27 cellular contexts compared by ENCODE assay signal in genomic region chr1:104989012-104989411, GRCh38.
"Had no signal": no experiment of that assay in that cellular context is flagged by ENCODE, and none has a peak within 500 bp of the region (broad histone marks: within the 10 kb centered on the region; RNA-seq: fewer than 3 reads in every experiment).

No MANE protein-coding gene starts in this region.

- H3K27me3 Mint-ChIP-seq: naive thymus-derived CD8-positive, alpha-beta T cell; stimulated activated memory B cell treated with anti-CD40 and anti-IgM and Interleukin-4, amounts not matched to agents 10 μg/mL and 1 μg/mL and 100 μg/mL, for 72 hours; stimulated activated naive CD8-positive, alpha-beta T cell treated with anti-CD3 and anti-CD28 coated beads, Interleukin-15, amount 100 ng/mL, for 72 hours; type B pancreatic cell had no signal

- H3K36me3 Mint-ChIP-seq: stimulated activated memory B cell treated with anti-CD40 and anti-IgM and Interleukin-4, amounts not matched to agents 10 μg/mL and 1 μg/mL and 100 μg/mL, for 72 hours; type B pancreatic cell had no signal

- ATAC-seq: left colon; left lung; lower lobe of right lung; naive thymus-derived CD8-positive, alpha-beta T cell; pancreas; right cardiac atrium; sciatic nerve; stimulated activated memory B cell treated with anti-CD40 and anti-IgM and Interleukin-4, amounts not matched to agents 10 μg/mL and 1 μg/mL and 100 μg/mL, for 72 hours; stimulated activated naive CD8-positive, alpha-beta T cell treated with anti-CD3 and anti-CD28 coated beads, Interleukin-15, amount 100 ng/mL, for 72 hours had no signal

- FAIRE-seq: keratinocyte, pancreas had no signal

- H3K4me1 Mint-ChIP-seq: naive thymus-derived CD8-positive, alpha-beta T cell; nephron; neural crest cell; stimulated activated memory B cell treated with anti-CD40 and anti-IgM and Interleukin-4, amounts not matched to agents 10 μg/mL and 1 μg/mL and 100 μg/mL, for 72 hours; stimulated activated naive CD8-positive, alpha-beta T cell treated with anti-CD3 and anti-CD28 coated beads, Interleukin-15, amount 100 ng/mL, for 72 hours had no signal

- H3K4me3 Mint-ChIP-seq: naive thymus-derived CD8-positive, alpha-beta T cell; nephron; neural crest cell; stimulated activated memory B cell treated with anti-CD40 and anti-IgM and Interleukin-4, amounts not matched to agents 10 μg/mL and 1 μg/mL and 100 μg/mL, for 72 hours; stimulated activated naive CD8-positive, alpha-beta T cell treated with anti-CD3 and anti-CD28 coated beads, Interleukin-15, amount 100 ng/mL, for 72 hours; type B pancreatic cell had no signal

- H3K27ac ChIP-seq: left lung, lower lobe of right lung, pancreas, prostate gland, skin epidermis, spleen, tibial nerve, uterus had no signal

- H3K27ac Mint-ChIP-seq: naive thymus-derived CD8-positive, alpha-beta T cell; nephron; stimulated activated memory B cell treated with anti-CD40 and anti-IgM and Interleukin-4, amounts not matched to agents 10 μg/mL and 1 μg/mL and 100 μg/mL, for 72 hours; stimulated activated naive CD8-positive, alpha-beta T cell treated with anti-CD3 and anti-CD28 coated beads, Interleukin-15, amount 100 ng/mL, for 72 hours; type B pancreatic cell had no signal

- DNase-seq: left colon; left lung; lower lobe of right lung; mammary epithelial cell; mesenchymal stem cell; naive thymus-derived CD8-positive, alpha-beta T cell; nucleus accumbens; pancreas; posterior cingulate gyrus; retina; right cardiac atrium; spleen; stimulated activated CD4-positive, alpha-beta T cell treated with anti-CD3 and anti-CD28 coated beads, Interleukin-4, amount 100 ng/mL, for 4 hours; stimulated activated CD8-positive, alpha-beta memory T cell treated with anti-CD3 and anti-CD28 coated beads, Interleukin-4, amount 100 ng/mL, for 48 hours; stimulated activated naive CD4-positive, alpha-beta T cell treated with Interleukin-2 at 50 U/mL for 16 hours; stimulated activated naive CD8-positive, alpha-beta T cell treated with anti-CD3 and anti-CD28 coated beads, Interleukin-15, amount 100 ng/mL, for 72 hours; substantia nigra; uterus had no signal

- H3K9me3 Mint-ChIP-seq: type B pancreatic cell had no signal

- H3K4me3 ChIP-seq: left lung, lower lobe of right lung, pancreas, prostate gland, skin epidermis, spleen, tibial nerve, uterus had no signal
